Comparison of ENCODE assay signal across 22 cellular contexts in genomic region chr3:14793126-14793857, GRCh38. TPM values are rescaled to one million over a fixed set of nuclear protein-coding genes. Genes with fewer than 3 reads are reported as not detected.
A peak's percentile ranks its signal among the peaks of the same experiment; 100 is the strongest.
DNase-seq lines count a peak whose midpoint lies in the region; ATAC-seq and TF ChIP-seq lines count a peak whose summit lies in the region.
"Had no signal": no experiment of that assay in that cellular context is flagged by ENCODE, and none has a peak within 500 bp of the region (broad histone marks: within the 10 kb centered on the region; RNA-seq: fewer than 3 reads in every experiment).

No MANE protein-coding gene starts in this region.

- no peaks in the 10 kb centered on the region for H3K36me3 Mint-ChIP-seq in endodermal cell (ENCODE audit: low read depth)
- H3K36me3 Mint-ChIP-seq: activated naive CD4-positive, alpha-beta T cell treated with anti-CD3 and anti-CD28 coated beads, Interleukin-2, amount 50 U/mL, for 72 hours; naive thymus-derived CD4-positive, alpha-beta T cell; stimulated activated memory B cell treated with anti-CD40 and anti-IgM and Interleukin-4, amounts not matched to agents 10 μg/mL and 1 μg/mL and 100 μg/mL, for 72 hours had no signal

- no peak for TF ChIP-seq CTCF in endodermal cell (conservative IDR thresholded peaks at IDR 0.05)
- no peak for TF ChIP-seq CTCF in right atrium auricular region (IDR thresholded peaks at IDR 0.05)

- DNase-seq in endodermal cell (peak; percentile 43), right atrium auricular region (ENCODE audit: low spot score) (peak; percentile 72), putamen (ENCODE audit: low spot score) (peak; percentile 34), aorta (peak; percentile 65 to 77), OCI-M2 (lab: John Stamatoyannopoulos, UW; ENCODE audit: unreplicated experiment) (no peak), SW480 (ENCODE audit: low spot score) (no peak), DMS79 (lab: John Stamatoyannopoulos, UW) (no peak)
- DNase-seq: activated B cell treated with CpG ODN at 0.5 μM for 24 hours; activated CD8-positive, alpha-beta T cell treated with anti-CD3 and anti-CD28 coated beads for 36 hours; activated T-cell treated with anti-CD3 and anti-CD28 coated beads, Interleukin-2, amount 50 U/mL, for 24 hours; Caco-2; cortex of kidney; EL; naive thymus-derived CD4-positive, alpha-beta T cell; NCI-H1048; NCI-H526; SHP77 treated with DMSO at 0.1 percent for 48 hours; stimulated activated CD4-positive, alpha-beta T cell treated with anti-CD3 and anti-CD28 coated beads, Interleukin-15, amount 100 ng/mL, for 24 hours had no signal

- H3K4me3 ChIP-seq in endodermal cell (ENCODE audit: low read length) (no peak overlapping the region), right atrium auricular region (no peak overlapping the region), aorta (ENCODE audit: low read length in 2 of 2) (no peak overlapping the region)

- intact Hi-C loops in aorta (cut with DNase I) = no loop called here

- H3K4me1 Mint-ChIP-seq in endodermal cell = peaks cover 2% of the 10 kb centered on the region
- H3K4me1 Mint-ChIP-seq: activated B cell treated with CpG ODN at 0.5 μM for 24 hours; stimulated activated memory B cell treated with anti-CD40 and anti-IgM and Interleukin-4, amounts not matched to agents 10 μg/mL and 1 μg/mL and 100 μg/mL, for 72 hours had no signal

- ATAC-seq in aorta (ENCODE audit: low FRiP score) = peak; percentile 74
- ATAC-seq: activated CD8-positive, alpha-beta T cell treated with anti-CD3 and anti-CD28 coated beads for 36 hours; activated naive CD4-positive, alpha-beta T cell treated with anti-CD3 and anti-CD28 coated beads, Interleukin-2, amount 50 U/mL, for 72 hours; naive thymus-derived CD4-positive, alpha-beta T cell; stimulated activated memory B cell treated with anti-CD40 and anti-IgM and Interleukin-4, amounts not matched to agents 10 μg/mL and 1 μg/mL and 100 μg/mL, for 72 hours had no signal

- no peak overlapping the region for H3K27ac ChIP-seq in endodermal cell (ENCODE audit: low read depth, low read length)
- H3K27ac ChIP-seq in right atrium auricular region = peak overlapping the region; percentile 58 to 66
- no peak overlapping the region for H3K27ac ChIP-seq in aorta (ENCODE audit: low read depth in 1 of 2, low read length in 2 of 2)
- H3K27ac ChIP-seq: epithelial cell of prostate had no signal

- peaks cover 4% of the 10 kb centered on the region for H3K27me3 Mint-ChIP-seq in endodermal cell (ENCODE audit: insufficient read depth)

- H3K27me3 ChIP-seq in endodermal cell (ENCODE audit: control insufficient read depth, insufficient read depth, low read length, poor library complexity, severe bottlenecking) (no peaks in the 10 kb centered on the region), right atrium auricular region (no peaks in the 10 kb centered on the region), aorta (ENCODE audit: control insufficient read depth in 1 of 2, insufficient read depth in 2 of 2, low read length in 1 of 2) (no peaks in the 10 kb centered on the region)

- no peak overlapping the region for H3K27ac Mint-ChIP-seq in endodermal cell
- H3K27ac Mint-ChIP-seq: activated B cell treated with CpG ODN at 0.5 μM for 24 hours; activated CD8-positive, alpha-beta T cell treated with anti-CD3 and anti-CD28 coated beads for 36 hours; activated naive CD4-positive, alpha-beta T cell treated with anti-CD3 and anti-CD28 coated beads, Interleukin-2, amount 50 U/mL, for 72 hours; activated T-cell treated with anti-CD3 and anti-CD28 coated beads, Interleukin-2, amount 50 U/mL, for 24 hours; stimulated activated memory B cell treated with anti-CD40 and anti-IgM and Interleukin-4, amounts not matched to agents 10 μg/mL and 1 μg/mL and 100 μg/mL, for 72 hours; T-helper 1 cell treated with Interleukin-12 subunit alpha and Interleukin-12 subunit beta and Interleukin-4 antibody, amounts not matched to agents 30 μg/mL and 1 μg/mL, for 36 hours had no signal

- no peaks in the 10 kb centered on the region for H3K4me1 ChIP-seq in endodermal cell (ENCODE audit: control insufficient read depth, insufficient read depth, low read length)
- H3K4me1 ChIP-seq in right atrium auricular region = peaks cover 0 to 29% of the 10 kb centered on the region in 2 donors
- H3K4me1 ChIP-seq in aorta (ENCODE audit: control insufficient read depth in 1 of 2, insufficient read depth in 2 of 2, low read length in 2 of 2) = no peaks in the 10 kb centered on the region

- no peaks in the 10 kb centered on the region for H3K36me3 ChIP-seq in endodermal cell (ENCODE audit: control insufficient read depth, insufficient read depth, low read length)
- H3K36me3 ChIP-seq in right atrium auricular region = no peaks in the 10 kb centered on the region
- H3K36me3 ChIP-seq in aorta (ENCODE audit: control insufficient read depth in 1 of 2, insufficient read depth in 2 of 2, low read length in 1 of 2) = no peaks in the 10 kb centered on the region

- H3K9me3 Mint-ChIP-seq in endodermal cell = no peaks in the 10 kb centered on the region
- H3K9me3 Mint-ChIP-seq: activated B cell treated with CpG ODN at 0.5 μM for 24 hours; activated CD8-positive, alpha-beta T cell treated with anti-CD3 and anti-CD28 coated beads for 36 hours; activated naive CD4-positive, alpha-beta T cell treated with anti-CD3 and anti-CD28 coated beads, Interleukin-2, amount 50 U/mL, for 72 hours; activated T-cell treated with anti-CD3 and anti-CD28 coated beads, Interleukin-2, amount 50 U/mL, for 24 hours; naive thymus-derived CD4-positive, alpha-beta T cell; stimulated activated memory B cell treated with anti-CD40 and anti-IgM and Interleukin-4, amounts not matched to agents 10 μg/mL and 1 μg/mL and 100 μg/mL, for 72 hours; T-helper 1 cell treated with Interleukin-12 subunit alpha and Interleukin-12 subunit beta and Interleukin-4 antibody, amounts not matched to agents 30 μg/mL and 1 μg/mL, for 36 hours had no signal

- no peaks in the 10 kb centered on the region for H3K9me3 ChIP-seq in endodermal cell (ENCODE audit: control insufficient read depth, low read length)
- no peaks in the 10 kb centered on the region for H3K9me3 ChIP-seq in right atrium auricular region
- no peaks in the 10 kb centered on the region for H3K9me3 ChIP-seq in aorta (ENCODE audit: control insufficient read depth, low read length)
- H3K9me3 ChIP-seq: Caco-2 had no signal

- H3K4me3 Mint-ChIP-seq in endodermal cell = no peak overlapping the region
- H3K4me3 Mint-ChIP-seq: activated B cell treated with CpG ODN at 0.5 μM for 24 hours; activated CD8-positive, alpha-beta T cell treated with anti-CD3 and anti-CD28 coated beads for 36 hours; activated T-cell treated with anti-CD3 and anti-CD28 coated beads, Interleukin-2, amount 50 U/mL, for 24 hours; stimulated activated memory B cell treated with anti-CD40 and anti-IgM and Interleukin-4, amounts not matched to agents 10 μg/mL and 1 μg/mL and 100 μg/mL, for 72 hours; T-helper 1 cell treated with Interleukin-12 subunit alpha and Interleukin-12 subunit beta and Interleukin-4 antibody, amounts not matched to agents 30 μg/mL and 1 μg/mL, for 36 hours had no signal

- WGBS in endodermal cell (ENCODE audit: insufficient coverage in 1 of 2, insufficient read length in 1 of 2), 2 experiments = 88 to 93% methylated on average over 9 to 15 of the region's 15 CpGs
- 64 to 72% methylated on average over 15 of the region's 15 CpGs for WGBS in aorta, 2 donors

- H3K9ac ChIP-seq in endodermal cell (ENCODE audit: extremely low read depth, low read length, poor library complexity, severe bottlenecking) = no peak overlapping the region

RNA-seq across cellular contexts. Expression of gene FGD5, which starts 25.5 kb away (rescaled TPM):
- total RNA-seq in endodermal cell (10 to 100 TPM; 15.3 to 17.0 TPM), right atrium auricular region (10 to 100 TPM in 1 of 2 donors, 1 to 10 TPM in 1; 9.6 to 18.8 TPM), aorta (10 to 100 TPM; 36.2 to 61.6 TPM)
- polyA plus RNA-seq in endodermal cell (2013, experiment 1 of 2) = 3.0 TPM
- 2.2 TPM for polyA plus RNA-seq in endodermal cell (2013, experiment 2 of 2)
- 1 to 10 TPM; 2.5 to 3.8 TPM for polyA plus RNA-seq in aorta
- total RNA-seq: activated B cell treated with CpG ODN at 0.5 μM for 24 hours; activated CD8-positive, alpha-beta T cell treated with anti-CD3 and anti-CD28 coated beads for 36 hours; activated naive CD4-positive, alpha-beta T cell treated with anti-CD3 and anti-CD28 coated beads, Interleukin-2, amount 50 U/mL, for 72 hours had no signal
- polyA plus RNA-seq: naive thymus-derived CD4-positive, alpha-beta T cell had no signal

Comparison
In these comparisons a context has a peak if more than half of its experiments do, and no peak if none do; other contexts are left out.
1. DNase-seq: peak in endodermal cell (single experiment), right atrium auricular region (single experiment), putamen (single experiment) and aorta (2 of 2); none in OCI-M2 (single experiment), SW480 (single experiment) and DMS79 (single experiment).
2. H3K27ac ChIP-seq: peak in right atrium auricular region (2 of 2); none in endodermal cell (single experiment) and aorta (0 of 2).